15 cellular contexts compared by ENCODE assay signal in the genomic region with DNA sequence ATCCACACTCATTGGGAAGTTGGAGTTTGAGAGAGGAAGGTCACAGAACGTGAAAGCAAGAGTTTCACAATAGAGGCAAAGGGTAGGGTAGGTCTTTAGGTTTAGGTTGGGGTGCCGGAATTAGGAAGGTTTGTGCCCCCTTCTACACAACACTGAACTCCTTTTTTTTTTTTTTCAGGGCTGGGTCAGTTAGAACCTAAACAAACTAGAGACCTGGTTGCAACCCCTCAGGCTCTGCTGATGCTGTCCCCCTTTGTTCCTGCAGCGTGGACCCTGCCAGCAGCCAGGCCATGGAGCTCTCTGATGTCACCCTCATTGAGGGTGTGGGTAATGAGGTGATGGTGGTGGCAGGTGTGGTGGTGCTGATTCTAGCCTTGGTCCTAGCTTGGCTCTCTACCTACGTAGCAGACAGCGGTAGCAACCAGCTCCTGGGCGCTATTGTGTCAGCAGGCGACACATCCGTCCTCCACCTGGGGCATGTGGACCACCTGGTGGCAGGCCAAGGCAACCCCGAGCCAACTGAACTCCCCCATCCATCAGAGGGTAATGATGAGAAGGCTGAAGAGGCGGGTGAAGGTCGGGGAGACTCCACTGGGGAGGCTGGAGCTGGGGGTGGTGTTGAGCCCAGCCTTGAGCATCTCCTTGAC. TPM values are rescaled to one million over a fixed set of nuclear protein-coding genes. Genes with fewer than 3 reads are reported as not detected.
A peak's percentile ranks its signal among the peaks of the same experiment; 100 is the strongest.
DNase-seq lines count a peak whose midpoint lies in the region; ATAC-seq and TF ChIP-seq lines count a peak whose summit lies in the region.
"Had no signal": no experiment of that assay in that cellular context is flagged by ENCODE, and none has a peak within 500 bp of the region (broad histone marks: within the 10 kb centered on the region; RNA-seq: fewer than 3 reads in every experiment).

No MANE protein-coding gene starts in this region.

- peaks cover 7% of the 10 kb centered on the region for H4K20me1 ChIP-seq in smooth muscle cell (ENCODE audit: low read depth)

- H3K9me3 Mint-ChIP-seq in activated T-cell treated with anti-CD3 and anti-CD28 coated beads, Interleukin-2, amount 50 U/mL, for 24 hours: no peaks in the 10 kb centered on the region

- no peaks in the 10 kb centered on the region for H3K9me3 ChIP-seq in T-helper 17 cell (ENCODE audit: control insufficient read depth, low read length, poor library complexity, severe bottlenecking)
- H3K9me3 ChIP-seq in gastroesophageal sphincter: no peaks in the 10 kb centered on the region
- no peaks in the 10 kb centered on the region for H3K9me3 ChIP-seq in smooth muscle cell (replicated peaks; ENCODE audit: low read depth)
- H3K9me3 ChIP-seq: heart right ventricle had no signal

- H3K27ac ChIP-seq in gastroesophageal sphincter (peak overlapping the region in 3 of 4 donors; percentile 97 to 99 (median 97)), smooth muscle cell (ENCODE audit: low read depth) (peak overlapping the region; percentile 89)

- H3K4me3 Mint-ChIP-seq in activated T-cell treated with anti-CD3 and anti-CD28 coated beads, Interleukin-2, amount 50 U/mL, for 24 hours: peak overlapping the region; percentile 92
- no peak overlapping the region for H3K4me3 Mint-ChIP-seq in T-helper 17 cell

- peaks cover 3 to 50% (median 15%) of the 10 kb centered on the region in 3 donors for H3K4me1 ChIP-seq in gastroesophageal sphincter
- peaks cover 17% of the 10 kb centered on the region for H3K4me1 ChIP-seq in smooth muscle cell (ENCODE audit: low read depth)

- peak overlapping the region; percentile 99 for H3K27ac Mint-ChIP-seq in activated T-cell treated with anti-CD3 and anti-CD28 coated beads, Interleukin-2, amount 50 U/mL, for 24 hours
- peak overlapping the region; percentile 98 for H3K27ac Mint-ChIP-seq in T-helper 17 cell

- no peak for ATAC-seq in T-helper 17 cell
- ATAC-seq in gastroesophageal sphincter: no peak
- ATAC-seq: heart right ventricle had no signal

- peaks cover 0 to 48% of the 10 kb centered on the region in 2 donors for H3K36me3 ChIP-seq in gastroesophageal sphincter
- no peaks in the 10 kb centered on the region for H3K36me3 ChIP-seq in smooth muscle cell (ENCODE audit: low read depth)

- peaks cover 77% of the 10 kb centered on the region for H3K36me3 Mint-ChIP-seq in activated T-cell treated with anti-CD3 and anti-CD28 coated beads, Interleukin-2, amount 50 U/mL, for 24 hours (ENCODE audit: low read depth)
- H3K36me3 Mint-ChIP-seq in T-helper 17 cell (ENCODE audit: low read depth): peaks cover 7% of the 10 kb centered on the region

- H3K27me3 ChIP-seq in gastroesophageal sphincter: no peaks in the 10 kb centered on the region
- no peaks in the 10 kb centered on the region for H3K27me3 ChIP-seq in smooth muscle cell (ENCODE audit: low read depth)
- H3K27me3 ChIP-seq: heart right ventricle had no signal

- H3K9ac ChIP-seq in smooth muscle cell (ENCODE audit: low read depth): no peak overlapping the region

- H3K4me2 ChIP-seq in smooth muscle cell: no peak overlapping the region

- H2AFZ ChIP-seq in smooth muscle cell (ENCODE audit: low read depth): no peak overlapping the region

- DNase-seq in activated T-cell treated with anti-CD3 and anti-CD28 coated beads, Interleukin-2, amount 50 U/mL, for 24 hours: no peak
- no peak for DNase-seq in activated T-cell treated with anti-CD3 and anti-CD28 coated beads, Interleukin-2, amount 50 U/mL, for 48 hours
- DNase-seq in T-helper 17 cell (no peak), smooth muscle cell (lab: John Stamatoyannopoulos, UW; ENCODE audit: unreplicated experiment) (no peak), DMS79 treated with DMSO at 0.1 percent for 48 hours (lab: John Stamatoyannopoulos, UW) (no peak), NCI-H2171 treated with DMSO at 0.1 percent for 48 hours (lab: John Stamatoyannopoulos, UW) (no peak), NCI-H748 (lab: John Stamatoyannopoulos, UW; ENCODE audit: unreplicated experiment) (no peak)
- DNase-seq: anterior cingulate cortex; effector CD4-positive, alpha-beta T cell; heart right ventricle; NCI-H1105; NCI-H774 had no signal

- peaks cover 5% of the 10 kb centered on the region for H3F3A ChIP-seq in smooth muscle cell (ENCODE audit: low read depth)

- WGBS in gastroesophageal sphincter (ENCODE audit: low coverage in 1 of 2), 2 donors: 55 to 75% methylated on average over 2 of the region's 11 CpGs
- 94% methylated on average over 11 of the region's 11 CpGs for WGBS in smooth muscle cell (ENCODE audit: low lambda C conversion rate)

- TF ChIP-seq EP300 in gastroesophageal sphincter (IDR thresholded peaks at IDR 0.05): no peak

- H3K4me3 ChIP-seq in gastroesophageal sphincter (no peak overlapping the region), smooth muscle cell (no peak overlapping the region)

- H3K79me2 ChIP-seq in smooth muscle cell (ENCODE audit: low read depth): peaks cover 35% of the 10 kb centered on the region

- TF ChIP-seq POLR2A in gastroesophageal sphincter (IDR thresholded peaks at IDR 0.05): no peak

- no peak for TF ChIP-seq CTCF in gastroesophageal sphincter (IDR thresholded peaks at IDR 0.05)
- TF ChIP-seq CTCF in smooth muscle cell (IDR thresholded peaks at IDR 0.05; ENCODE audit: borderline replicate concordance, insufficient read depth, poor library complexity, severe bottlenecking): no peak

- peaks cover 37% of the 10 kb centered on the region for H3K4me1 Mint-ChIP-seq in activated T-cell treated with anti-CD3 and anti-CD28 coated beads, Interleukin-2, amount 50 U/mL, for 24 hours (ENCODE audit: low read depth)
- H3K4me1 Mint-ChIP-seq in T-helper 17 cell: peaks cover 30% of the 10 kb centered on the region

- H3K27me3 Mint-ChIP-seq in activated T-cell treated with anti-CD3 and anti-CD28 coated beads, Interleukin-2, amount 50 U/mL, for 24 hours: no peaks in the 10 kb centered on the region
- H3K27me3 Mint-ChIP-seq in T-helper 17 cell: no peaks in the 10 kb centered on the region

RNA-seq across cellular contexts. Expression of a gene that starts 2.1 kb away (rescaled TPM):
- 10 to 100 TPM; 52.2 to 53.1 TPM for total RNA-seq in T-helper 17 cell
- 10 to 100 TPM; 28.3 to 36.1 (median 29.8) TPM for total RNA-seq in gastroesophageal sphincter
- 26.4 and 28.5 TPM in 2 replicates for total RNA-seq in smooth muscle cell
- 35.8 and 39.2 TPM in 2 replicates for polyA plus RNA-seq in smooth muscle cell

RNA-seq across cellular contexts. Expression of a gene that starts 10.8 kb away (rescaled TPM):
- total RNA-seq in T-helper 17 cell (10 to 100 TPM; 97.1 to 97.5 TPM), gastroesophageal sphincter (10 to 100 TPM; 33.2 to 63.0 (median 49.0) TPM), smooth muscle cell (54.0 and 61.1 TPM in 2 replicates)
- 24.3 and 29.1 TPM in 2 replicates for polyA plus RNA-seq in smooth muscle cell

RNA-seq across cellular contexts. Expression of a gene that starts 18.4 kb away (rescaled TPM):
- total RNA-seq in T-helper 17 cell: not detected
- total RNA-seq in gastroesophageal sphincter: 1 to 10 TPM; 1.8 to 6.9 (median 3.9) TPM
- 0.09 TPM in 1 of 2 replicates, not detected in the other for total RNA-seq in smooth muscle cell
- polyA plus RNA-seq in smooth muscle cell: 0.28 and 0.35 TPM in 2 replicates
- total RNA-seq: G401, renal cortical epithelial cell had no signal

RNA-seq across cellular contexts. Expression of a gene that starts 30.6 kb away (rescaled TPM):
- total RNA-seq in T-helper 17 cell (100 to 1,000 TPM; 121 to 140 TPM), gastroesophageal sphincter (10 to 100 TPM; 55.6 to 85.5 (median 60.4) TPM), smooth muscle cell (18.2 and 28.4 TPM in 2 replicates)
- 22.1 and 29.2 TPM in 2 replicates for polyA plus RNA-seq in smooth muscle cell

RNA-seq across cellular contexts. Expression of a gene that starts 47.1 kb away (rescaled TPM):
- 1 to 10 TPM; 2.6 to 5.7 TPM for total RNA-seq in T-helper 17 cell
- total RNA-seq in gastroesophageal sphincter: 1 to 10 TPM in 2 of 4 donors, under 1 TPM in 1, not detected in 1; 0.81 to 1.5 (median 1.3) TPM
- 1.9 and 3.1 TPM in 2 replicates for total RNA-seq in smooth muscle cell
- polyA plus RNA-seq in smooth muscle cell: 3.7 and 4.6 TPM in 2 replicates
